ENCODE assay signal across 18 cellular contexts in genomic region chr18:46630160-46630559, GRCh38. TPM values are rescaled to one million over a fixed set of nuclear protein-coding genes. Genes with fewer than 3 reads are reported as not detected.
DNase-seq lines count a peak whose midpoint lies in the region; ATAC-seq and TF ChIP-seq lines count a peak whose summit lies in the region.
"Had no signal": no experiment of that assay in that cellular context is flagged by ENCODE, and none has a peak within 500 bp of the region (broad histone marks: within the 10 kb centered on the region; RNA-seq: fewer than 3 reads in every experiment).

No MANE protein-coding gene starts in this region.

- no peak overlapping the region for H2AFZ ChIP-seq in Loucy (ENCODE audit: low read length)

- H3K4me3 ChIP-seq in Loucy (ENCODE audit: low read length, poor library complexity, severe bottlenecking), result no peak overlapping the region
- H3K4me3 ChIP-seq: SK-N-MC, upper lobe of right lung had no signal

- peaks cover 3% of the 10 kb centered on the region for H3K4me1 ChIP-seq in Loucy (ENCODE audit: insufficient read depth, low read length, poor library complexity, severe bottlenecking)
- H3K4me1 ChIP-seq: upper lobe of right lung had no signal

- H3K4me3 Mint-ChIP-seq in activated T-cell treated with anti-CD3 and anti-CD28 coated beads, Interleukin-2, amount 50 U/mL, for 24 hours, result no peak overlapping the region
- no peak overlapping the region for H3K4me3 Mint-ChIP-seq in activated naive CD8-positive, alpha-beta T cell treated with anti-CD3 and anti-CD28 coated beads for 36 hours
- no peak overlapping the region for H3K4me3 Mint-ChIP-seq in stimulated activated effector memory CD8-positive, alpha-beta T cell treated with anti-CD3 and anti-CD28 coated beads, Interleukin-12 subunit alpha, Interleukin-12 subunit beta, amount 100 ng/mL, for 72 hours

- H3K9me2 ChIP-seq in Loucy (replicated peaks; ENCODE audit: low read depth, low read length), result no peaks in the 10 kb centered on the region

- no peaks in the 10 kb centered on the region for H3K79me2 ChIP-seq in Loucy (ENCODE audit: insufficient read depth, low read length)

- no peaks in the 10 kb centered on the region for H4K20me1 ChIP-seq in Loucy (ENCODE audit: insufficient read depth, low read length, poor library complexity, severe bottlenecking)

- H3K9ac ChIP-seq in Loucy (ENCODE audit: low read depth, low read length, poor library complexity, severe bottlenecking), result no peak overlapping the region

- ATAC-seq in stimulated activated effector memory CD8-positive, alpha-beta T cell treated with anti-CD3 and anti-CD28 coated beads, Interleukin-12 subunit alpha, Interleukin-12 subunit beta, amount 100 ng/mL, for 72 hours, result peak; percentile 85
- ATAC-seq: HCT116, upper lobe of right lung had no signal

- no peaks in the 10 kb centered on the region for H3K9me3 Mint-ChIP-seq in activated T-cell treated with anti-CD3 and anti-CD28 coated beads, Interleukin-2, amount 50 U/mL, for 24 hours
- peaks cover 11% of the 10 kb centered on the region for H3K9me3 Mint-ChIP-seq in activated naive CD8-positive, alpha-beta T cell treated with anti-CD3 and anti-CD28 coated beads for 36 hours
- peaks cover 2% of the 10 kb centered on the region for H3K9me3 Mint-ChIP-seq in stimulated activated effector memory CD8-positive, alpha-beta T cell treated with anti-CD3 and anti-CD28 coated beads, Interleukin-12 subunit alpha, Interleukin-12 subunit beta, amount 100 ng/mL, for 72 hours

- H3K36me3 ChIP-seq in Loucy (ENCODE audit: insufficient read depth, low read length), result no peaks in the 10 kb centered on the region
- H3K36me3 ChIP-seq: upper lobe of right lung had no signal

- H3F3A ChIP-seq in Loucy (ENCODE audit: low read depth), result no peaks in the 10 kb centered on the region

- H3K4me1 Mint-ChIP-seq in activated T-cell treated with anti-CD3 and anti-CD28 coated beads, Interleukin-2, amount 50 U/mL, for 24 hours (ENCODE audit: low read depth), result peaks cover 7% of the 10 kb centered on the region
- peaks cover 16% of the 10 kb centered on the region for H3K4me1 Mint-ChIP-seq in activated naive CD8-positive, alpha-beta T cell treated with anti-CD3 and anti-CD28 coated beads for 36 hours
- peaks cover 12% of the 10 kb centered on the region for H3K4me1 Mint-ChIP-seq in stimulated activated effector memory CD8-positive, alpha-beta T cell treated with anti-CD3 and anti-CD28 coated beads, Interleukin-12 subunit alpha, Interleukin-12 subunit beta, amount 100 ng/mL, for 72 hours

- no peaks in the 10 kb centered on the region for H3K36me3 Mint-ChIP-seq in activated T-cell treated with anti-CD3 and anti-CD28 coated beads, Interleukin-2, amount 50 U/mL, for 24 hours (ENCODE audit: low read depth)
- H3K36me3 Mint-ChIP-seq in activated naive CD8-positive, alpha-beta T cell treated with anti-CD3 and anti-CD28 coated beads for 36 hours, result no peaks in the 10 kb centered on the region
- H3K36me3 Mint-ChIP-seq in stimulated activated effector memory CD8-positive, alpha-beta T cell treated with anti-CD3 and anti-CD28 coated beads, Interleukin-12 subunit alpha, Interleukin-12 subunit beta, amount 100 ng/mL, for 72 hours, result no peaks in the 10 kb centered on the region

- peak overlapping the region; percentile 18 for H3K27ac Mint-ChIP-seq in activated T-cell treated with anti-CD3 and anti-CD28 coated beads, Interleukin-2, amount 50 U/mL, for 24 hours
- peak overlapping the region; percentile 39 for H3K27ac Mint-ChIP-seq in activated naive CD8-positive, alpha-beta T cell treated with anti-CD3 and anti-CD28 coated beads for 36 hours
- no peak overlapping the region for H3K27ac Mint-ChIP-seq in stimulated activated effector memory CD8-positive, alpha-beta T cell treated with anti-CD3 and anti-CD28 coated beads, Interleukin-12 subunit alpha, Interleukin-12 subunit beta, amount 100 ng/mL, for 72 hours

- H3K27me3 ChIP-seq in Loucy (ENCODE audit: insufficient read depth, low read length, poor library complexity, severe bottlenecking), result no peaks in the 10 kb centered on the region
- H3K27me3 ChIP-seq: upper lobe of right lung had no signal

- peak overlapping the region; percentile 17 for H3K4me2 ChIP-seq in Loucy (ENCODE audit: low read depth, low read length, poor library complexity, severe bottlenecking)

- H3K27me3 Mint-ChIP-seq in activated T-cell treated with anti-CD3 and anti-CD28 coated beads, Interleukin-2, amount 50 U/mL, for 24 hours, result no peaks in the 10 kb centered on the region
- no peaks in the 10 kb centered on the region for H3K27me3 Mint-ChIP-seq in activated naive CD8-positive, alpha-beta T cell treated with anti-CD3 and anti-CD28 coated beads for 36 hours

- DNase-seq in activated T-cell treated with anti-CD3 and anti-CD28 coated beads, Interleukin-2, amount 50 U/mL, for 24 hours, result no peak
- DNase-seq in activated T-cell treated with anti-CD3 and anti-CD28 coated beads, Interleukin-2, amount 50 U/mL, for 1 hour, result no peak
- DNase-seq in activated naive CD8-positive, alpha-beta T cell treated with anti-CD3 and anti-CD28 coated beads for 36 hours, result peak; percentile 17
- peak in 1 of 2 donors; percentile 47 for DNase-seq in stimulated activated effector memory CD8-positive, alpha-beta T cell treated with anti-CD3 and anti-CD28 coated beads, Interleukin-12 subunit alpha, Interleukin-12 subunit beta, amount 100 ng/mL, for 72 hours (ENCODE audit: low spot score in 2 of 2)
- DNase-seq in stimulated activated CD4-positive, alpha-beta T cell treated with anti-CD3 and anti-CD28 coated beads, Interleukin-2, amount 100 ng/mL, for 48 hours, result no peak
- no peak for DNase-seq in NCI-H510A (lab: John Stamatoyannopoulos, UW)
- no peak for DNase-seq in Ammon's horn (ENCODE audit: low spot score)
- DNase-seq: central memory CD4-positive, alpha-beta T cell; NCI-H146; NCI-H748 treated with DMSO at 0.1 percent for 48 hours; occipital lobe; stimulated activated CD4-positive, alpha-beta T cell treated with anti-CD3 and anti-CD28 coated beads, Interleukin-15, amount 100 ng/mL, for 24 hours; upper lobe of right lung had no signal

- no peak for TF ChIP-seq CTCF in Loucy (conservative IDR thresholded peaks at IDR 0.05; ENCODE audit: low read length)

- no peaks in the 10 kb centered on the region for H3K9me3 ChIP-seq in Loucy (ENCODE audit: insufficient read depth, low read depth, low read length)

RNA-seq across cellular contexts. Expression of gene LOXHD1, which starts 26.9 kb away (rescaled TPM):
- under 1 TPM; 0.12 to 0.14 TPM for total RNA-seq in activated naive CD8-positive, alpha-beta T cell treated with anti-CD3 and anti-CD28 coated beads for 36 hours
- total RNA-seq: HT-29, lung microvascular endothelial cell had no signal
